ENCODE assay signal across 1 cellular context in the genomic region with DNA sequence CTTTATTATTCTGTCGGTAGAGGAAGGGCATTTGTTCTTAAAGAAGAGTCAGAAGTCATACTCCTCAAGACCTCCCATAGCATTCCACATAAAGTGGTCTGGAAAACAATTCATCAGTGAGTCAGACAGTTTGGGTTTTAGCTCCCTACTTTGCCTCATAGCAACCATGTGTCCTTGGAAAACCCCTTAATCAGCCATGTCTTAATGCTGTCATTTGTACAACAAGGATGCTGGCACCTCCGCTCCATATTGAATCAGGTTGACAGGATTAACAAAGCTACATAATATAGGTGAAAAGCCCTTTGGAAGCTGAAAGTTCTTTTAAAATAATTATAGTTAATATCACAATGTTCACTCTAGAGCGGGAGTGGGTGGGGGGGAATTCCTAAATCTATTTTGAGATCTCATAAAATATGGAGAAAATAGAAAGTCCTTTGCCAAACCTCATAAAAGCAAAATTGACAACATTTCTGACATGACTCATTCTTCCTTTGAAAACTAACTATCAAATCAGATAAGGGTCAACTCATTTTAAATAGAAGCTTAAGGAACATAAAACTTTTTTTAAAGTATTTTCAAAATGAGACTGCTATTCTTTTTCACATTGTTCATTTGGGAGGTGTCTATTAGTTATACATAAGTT.
TF ChIP-seq lines count a peak whose summit lies in the region.

No MANE protein-coding gene starts in this region.

TF ChIP-seq in IMR-90, 13 proteins besides CTCF, POLR2A, EP300 and RAD21 (continued from another document):
- TF ChIP-seq CHD1 (IDR thresholded peaks at IDR 0.05; ENCODE audit: low read depth, low read length) (no peak), RCOR1 (IDR thresholded peaks at IDR 0.05; ENCODE audit: insufficient replicate concordance, low read length) (no peak), NFE2L2 (IDR thresholded peaks at IDR 0.05; ENCODE audit: low read depth, low read length) (no peak), FOS (IDR thresholded peaks at IDR 0.05; ENCODE audit: low read depth, low read length) (no peak), MAZ (IDR thresholded peaks at IDR 0.05; ENCODE audit: borderline replicate concordance, low read depth, low read length) (no peak), RFX5 (IDR thresholded peaks at IDR 0.05; ENCODE audit: low read depth, low read length) (no peak), MXI1 (IDR thresholded peaks at IDR 0.05; ENCODE audit: borderline replicate concordance, low read depth, low read length) (no peak), CEBPB (IDR thresholded peaks at IDR 0.05; ENCODE audit: low read depth, low read length) (no peak), SMC3 (IDR thresholded peaks at IDR 0.05; ENCODE audit: low read depth, low read length) (no peak)
- TF ChIP-seq, protein P1, sequence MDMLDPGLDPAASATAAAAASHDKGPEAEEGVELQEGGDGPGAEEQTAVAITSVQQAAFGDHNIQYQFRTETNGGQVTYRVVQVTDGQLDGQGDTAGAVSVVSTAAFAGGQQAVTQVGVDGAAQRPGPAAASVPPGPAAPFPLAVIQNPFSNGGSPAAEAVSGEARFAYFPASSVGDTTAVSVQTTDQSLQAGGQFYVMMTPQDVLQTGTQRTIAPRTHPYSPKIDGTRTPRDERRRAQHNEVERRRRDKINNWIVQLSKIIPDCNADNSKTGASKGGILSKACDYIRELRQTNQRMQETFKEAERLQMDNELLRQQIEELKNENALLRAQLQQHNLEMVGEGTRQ (IDR thresholded peaks at IDR 0.05; ENCODE audit: low read depth, low read length) = no peak
- TF ChIP-seq, protein P2, sequence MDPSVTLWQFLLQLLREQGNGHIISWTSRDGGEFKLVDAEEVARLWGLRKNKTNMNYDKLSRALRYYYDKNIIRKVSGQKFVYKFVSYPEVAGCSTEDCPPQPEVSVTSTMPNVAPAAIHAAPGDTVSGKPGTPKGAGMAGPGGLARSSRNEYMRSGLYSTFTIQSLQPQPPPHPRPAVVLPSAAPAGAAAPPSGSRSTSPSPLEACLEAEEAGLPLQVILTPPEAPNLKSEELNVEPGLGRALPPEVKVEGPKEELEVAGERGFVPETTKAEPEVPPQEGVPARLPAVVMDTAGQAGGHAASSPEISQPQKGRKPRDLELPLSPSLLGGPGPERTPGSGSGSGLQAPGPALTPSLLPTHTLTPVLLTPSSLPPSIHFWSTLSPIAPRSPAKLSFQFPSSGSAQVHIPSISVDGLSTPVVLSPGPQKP (IDR thresholded peaks at IDR 0.05; ENCODE audit: borderline replicate concordance, low read depth, low read length) = no peak
TF ChIP-seq in IMR-90: peak in this region for 0.
